Comparison of ENCODE assay signal across 1 cellular context in genomic region chr6:84651583-84651982, GRCh38.
TF ChIP-seq lines count a peak whose summit lies in the region.

No MANE protein-coding gene starts in this region.

TF ChIP-seq in HepG2, 621 proteins besides CTCF, POLR2A, EP300 and RAD21 (continued from another document):
- no peak for TF ChIP-seq ZNF281 (CRISPR knock-in tag; IDR thresholded peaks at IDR 0.05; ENCODE audit: borderline replicate concordance)
- no peak for TF ChIP-seq ZMYM4 (CRISPR knock-in tag; IDR thresholded peaks at IDR 0.05)
- TF ChIP-seq MTA1 (CRISPR knock-in tag; IDR thresholded peaks at IDR 0.05; ENCODE audit: borderline replicate concordance), result no peak
- TF ChIP-seq ZNF20 (CRISPR knock-in tag; IDR thresholded peaks at IDR 0.05), result no peak
- TF ChIP-seq ELK4 (CRISPR knock-in tag; IDR thresholded peaks at IDR 0.05; ENCODE audit: borderline replicate concordance), result no peak
- no peak for TF ChIP-seq ZNF274 (CRISPR knock-in tag; IDR thresholded peaks at IDR 0.05)
- no peak for TF ChIP-seq ZNF770 (CRISPR knock-in tag; IDR thresholded peaks at IDR 0.05)
- no peak for TF ChIP-seq TP53 (CRISPR knock-in tag; conservative IDR thresholded peaks at IDR 0.05)
- TF ChIP-seq HIC2 (CRISPR knock-in tag; IDR thresholded peaks at IDR 0.05; ENCODE audit: low read depth), result no peak
- no peak for TF ChIP-seq BCLAF1 (IDR thresholded peaks at IDR 0.05)
